In the genomic region with DNA sequence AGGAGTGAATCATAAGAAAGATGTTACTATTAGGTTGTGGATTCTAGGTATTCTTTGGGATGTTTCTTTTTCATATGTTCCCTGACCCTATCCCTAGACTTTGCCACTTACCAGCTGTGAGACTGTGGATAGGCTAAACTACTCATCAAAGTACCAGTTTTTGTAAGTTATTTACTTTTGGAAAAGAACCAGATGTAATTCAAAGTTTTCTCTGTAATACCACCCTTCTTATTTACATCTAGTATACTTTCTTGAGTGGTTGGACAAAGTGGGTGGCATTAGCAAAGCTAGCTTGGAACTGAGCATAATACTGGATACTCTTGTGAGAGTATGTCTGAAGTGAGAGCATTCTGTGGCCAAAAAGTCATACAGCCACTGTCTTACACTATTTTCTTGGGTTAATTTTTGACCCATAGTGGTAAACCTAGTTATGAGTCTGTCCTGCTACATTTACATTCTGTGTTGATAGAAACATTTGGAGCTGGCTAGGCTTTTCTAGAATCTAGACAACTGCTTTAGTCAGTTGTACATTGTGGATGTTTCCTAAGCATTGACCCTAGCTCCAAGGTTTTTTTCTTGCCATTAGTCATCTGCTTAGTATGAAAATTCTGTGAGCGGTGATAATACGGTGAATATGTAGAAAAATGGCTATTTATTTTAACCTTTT, we compare ENCODE assay signal across 9 cellular contexts. TPM values are rescaled to one million over a fixed set of nuclear protein-coding genes. Genes with fewer than 3 reads are reported as not detected.
DNase-seq lines count a peak whose midpoint lies in the region; ATAC-seq lines count a peak whose summit lies in the region.
"Had no signal": no experiment of that assay in that cellular context is flagged by ENCODE, and none has a peak within 500 bp of the region (broad histone marks: within the 10 kb centered on the region; RNA-seq: fewer than 3 reads in every experiment).

No MANE protein-coding gene starts in this region.

- peak overlapping the region; percentile 1 for H3K27ac Mint-ChIP-seq in activated T-helper 1 cell treated with anti-CD3 and anti-CD28 coated beads, Interleukin-12 subunit alpha, Interleukin-12 subunit beta, Interleukin-2, Interleukin-4 antibody, amounts not matched to agents 30 ng/mL and 10 ng/mL and 1 ng/mL, durations not matched to agents 14 hours and 24 hours and 36 hours
- peak overlapping the region in 2 of 9 donors; percentile 12 to 66 for H3K27ac Mint-ChIP-seq in naive thymus-derived CD4-positive, alpha-beta T cell

- in situ Hi-C loops in HAP-1 (cut with MboI; ENCODE audit: low sequenced_read_pairs), result no loop called here

- no peak overlapping the region for H3K4me3 Mint-ChIP-seq in activated T-helper 1 cell treated with anti-CD3 and anti-CD28 coated beads, Interleukin-12 subunit alpha, Interleukin-12 subunit beta, Interleukin-2, Interleukin-4 antibody, amounts not matched to agents 30 ng/mL and 10 ng/mL and 1 ng/mL, durations not matched to agents 14 hours and 24 hours and 36 hours
- H3K4me3 Mint-ChIP-seq in naive thymus-derived CD4-positive, alpha-beta T cell, result peak overlapping the region in 6 of 10 donors; percentile 12 to 66 (median 48)

- H3K9me3 ChIP-seq in naive thymus-derived CD4-positive, alpha-beta T cell (ENCODE audit: control insufficient read depth in 2 of 3, low read length in 3 of 3), result peaks cover 0 to 4% (median 0%) of the 10 kb centered on the region in 3 experiments
- peaks cover 3% of the 10 kb centered on the region for H3K9me3 ChIP-seq in HAP-1
- H3K9me3 ChIP-seq: heart right ventricle had no signal

- no peaks in the 10 kb centered on the region for H3K27me3 ChIP-seq in naive thymus-derived CD4-positive, alpha-beta T cell (ENCODE audit: control insufficient read depth in 2 of 2, insufficient read depth in 2 of 2, low read length in 2 of 2)
- no peaks in the 10 kb centered on the region for H3K27me3 ChIP-seq in HAP-1 (ENCODE audit: low read depth)
- H3K27me3 ChIP-seq: heart right ventricle had no signal

- no peak overlapping the region for H3K4me3 ChIP-seq in naive thymus-derived CD4-positive, alpha-beta T cell (ENCODE audit: low read length)
- no peak overlapping the region for H3K4me3 ChIP-seq in HAP-1

- no peak for DNase-seq in activated T-helper 1 cell treated with anti-CD3 and anti-CD28 coated beads, Interleukin-12 subunit alpha, Interleukin-12 subunit beta, Interleukin-2, Interleukin-4 antibody, amounts not matched to agents 30 ng/mL and 10 ng/mL and 1 ng/mL, durations not matched to agents 14 hours and 24 hours and 36 hours (ENCODE audit: low spot score)
- no peak for DNase-seq in naive thymus-derived CD4-positive, alpha-beta T cell
- DNase-seq in HAP-1 (ENCODE audit: low spot score in 2 of 2), result no peak
- no peak for DNase-seq in SW480 (ENCODE audit: low spot score)
- DNase-seq in SKM-1 (lab: John Stamatoyannopoulos, UW; ENCODE audit: unreplicated experiment), result no peak
- no peak for DNase-seq in mucosa of gallbladder (ENCODE audit: low spot score)
- DNase-seq: heart right ventricle had no signal

- H3K36me3 ChIP-seq in naive thymus-derived CD4-positive, alpha-beta T cell (ENCODE audit: control insufficient read depth in 2 of 3, insufficient read depth in 3 of 3, low read length in 3 of 3), result no peaks in the 10 kb centered on the region
- no peaks in the 10 kb centered on the region for H3K36me3 ChIP-seq in HAP-1 (replicated peaks)
- H3K36me3 ChIP-seq: heart right ventricle had no signal

- no peak overlapping the region for H3K27ac ChIP-seq in naive thymus-derived CD4-positive, alpha-beta T cell (ENCODE audit: low read depth, low read length)

- peaks cover 0 to 4% of the 10 kb centered on the region in 2 donors for H3K4me1 ChIP-seq in naive thymus-derived CD4-positive, alpha-beta T cell (ENCODE audit: control insufficient read depth in 2 of 2, insufficient read depth in 2 of 2, low read length in 2 of 2)
- H3K4me1 ChIP-seq in HAP-1, result no peaks in the 10 kb centered on the region; the same call in 1 of the 2 replicates

- CTCF ChIA-PET in naive thymus-derived CD4-positive, alpha-beta T cell (lab: Charles Lee), result interaction anchor here (0.5 kb wide), 1 partner anchor 51 kb away, joined by 3 read pairs; no protein-coding TSS in a partner anchor

- H3K9me3 Mint-ChIP-seq in activated T-helper 1 cell treated with anti-CD3 and anti-CD28 coated beads, Interleukin-12 subunit alpha, Interleukin-12 subunit beta, Interleukin-2, Interleukin-4 antibody, amounts not matched to agents 30 ng/mL and 10 ng/mL and 1 ng/mL, durations not matched to agents 14 hours and 24 hours and 36 hours, result no peaks in the 10 kb centered on the region
- H3K9me3 Mint-ChIP-seq in naive thymus-derived CD4-positive, alpha-beta T cell, result peaks cover 0 to 10% (median under 1%) of the 10 kb centered on the region in 11 donors

- H3K36me3 Mint-ChIP-seq in activated T-helper 1 cell treated with anti-CD3 and anti-CD28 coated beads, Interleukin-12 subunit alpha, Interleukin-12 subunit beta, Interleukin-2, Interleukin-4 antibody, amounts not matched to agents 30 ng/mL and 10 ng/mL and 1 ng/mL, durations not matched to agents 14 hours and 24 hours and 36 hours (ENCODE audit: low read depth), result peaks cover under 1% of the 10 kb centered on the region
- H3K36me3 Mint-ChIP-seq in naive thymus-derived CD4-positive, alpha-beta T cell, result peaks cover 0 to 9% (median 6%) of the 10 kb centered on the region in 5 donors

- intact Hi-C loops in activated T-helper 1 cell treated with anti-CD3 and anti-CD28 coated beads, Interleukin-12 subunit alpha, Interleukin-12 subunit beta, Interleukin-2, Interleukin-4 antibody, amounts not matched to agents 30 ng/mL and 10 ng/mL and 1 ng/mL, durations not matched to agents 14 hours and 24 hours and 36 hours (cut with micrococcal nuclease), result no loop called here
- intact Hi-C loops in naive thymus-derived CD4-positive, alpha-beta T cell (cut with micrococcal nuclease), result loop anchor here in 1 of 2 donors (5.0 kb wide), 1 partner anchor 37 kb away; no protein-coding TSS in a partner anchor

- no peaks in the 10 kb centered on the region for H3K27me3 Mint-ChIP-seq in activated T-helper 1 cell treated with anti-CD3 and anti-CD28 coated beads, Interleukin-12 subunit alpha, Interleukin-12 subunit beta, Interleukin-2, Interleukin-4 antibody, amounts not matched to agents 30 ng/mL and 10 ng/mL and 1 ng/mL, durations not matched to agents 14 hours and 24 hours and 36 hours (ENCODE audit: insufficient read depth)
- H3K27me3 Mint-ChIP-seq in naive thymus-derived CD4-positive, alpha-beta T cell, result no peaks in the 10 kb centered on the region

- peaks cover 28% of the 10 kb centered on the region for H3K4me1 Mint-ChIP-seq in activated T-helper 1 cell treated with anti-CD3 and anti-CD28 coated beads, Interleukin-12 subunit alpha, Interleukin-12 subunit beta, Interleukin-2, Interleukin-4 antibody, amounts not matched to agents 30 ng/mL and 10 ng/mL and 1 ng/mL, durations not matched to agents 14 hours and 24 hours and 36 hours (ENCODE audit: low read depth)
- H3K4me1 Mint-ChIP-seq in naive thymus-derived CD4-positive, alpha-beta T cell, result peaks cover 12 to 72% (median 55%) of the 10 kb centered on the region in 7 donors

- POLR2A ChIA-PET in naive thymus-derived CD4-positive, alpha-beta T cell (lab: Charles Lee), result interaction anchor here (0.6 kb wide), 1 partner anchor 32 kb away, joined by 3 read pairs; no protein-coding TSS in a partner anchor

- peak; percentile 79 for ATAC-seq in GM18867 (IDR thresholded peaks at IDR 0.05; ENCODE audit: unreplicated experiment)
- ATAC-seq in HG02759 (IDR thresholded peaks at IDR 0.05; ENCODE audit: unreplicated experiment), result peak; percentile 89
- no peak for ATAC-seq in naive thymus-derived CD4-positive, alpha-beta T cell

RNA-seq across cellular contexts. Expression of gene KDM6A, which starts 41.7 kb away (rescaled TPM):
- 26.4 and 28.1 TPM in 2 replicates for total RNA-seq in activated T-helper 1 cell treated with anti-CD3 and anti-CD28 coated beads, Interleukin-12 subunit alpha, Interleukin-12 subunit beta, Interleukin-2, Interleukin-4 antibody, amounts not matched to agents 30 ng/mL and 10 ng/mL and 1 ng/mL, durations not matched to agents 14 hours and 24 hours and 36 hours
- 10 to 100 TPM; 27.8 to 55.6 (median 47.5) TPM for total RNA-seq in naive thymus-derived CD4-positive, alpha-beta T cell
- 10 to 100 TPM; 17.9 to 26.1 TPM for polyA plus RNA-seq in naive thymus-derived CD4-positive, alpha-beta T cell
- total RNA-seq in mucosa of gallbladder, result 41.1 TPM
